In genomic region chr18:12657048-12657848, GRCh38 we compare ENCODE assay signal across 8 cellular contexts. TPM values are rescaled to one million over a fixed set of nuclear protein-coding genes. Genes with fewer than 3 reads are reported as not detected.
DNase-seq lines count a peak whose midpoint lies in the region; ATAC-seq and TF ChIP-seq lines count a peak whose summit lies in the region.

No MANE protein-coding gene starts in this region.

- ATAC-seq in GM19455 (IDR thresholded peaks at IDR 0.05; ENCODE audit: unreplicated experiment) = peak; percentile 46
- peak; percentile 12 for ATAC-seq in HG03565 (IDR thresholded peaks at IDR 0.05; ENCODE audit: unreplicated experiment)

- TF ChIP-seq CTCF in Caco-2 (IDR thresholded peaks at IDR 0.05; ENCODE audit: insufficient read depth in 1 of 2, low read depth in 1 of 2, low read length in 1 of 2, severe bottlenecking in 1 of 2, unreplicated experiment in 1 of 2) (no peak), epithelial cell of proximal tubule (conservative IDR thresholded peaks at IDR 0.05; ENCODE audit: low read depth, low read length) (no peak), thyroid gland (IDR thresholded peaks at IDR 0.05) (no peak)

- CTCF ChIA-PET in Caco-2 (lab: Charles Lee) = interaction anchor here (0.6 kb wide), 1 partner anchor 300 kb away, joined by 3 read pairs; no protein-coding TSS in a partner anchor
- CTCF ChIA-PET in activated CD4-positive, alpha-beta memory T cell treated with anti-CD3 and anti-CD28 coated beads for 36 hours (lab: Charles Lee) = interaction anchor here (4.8 kb wide), 1 partner anchor 264 kb away, joined by 64 read pairs; no protein-coding TSS in a partner anchor

- H3K4me1 ChIP-seq in Caco-2 = peaks cover 3% of the 10 kb centered on the region; the same call in 1 of the 2 replicates
- H3K4me1 ChIP-seq in mucosa of stomach (ENCODE audit: control insufficient read depth, insufficient read depth, low read length) = peaks cover 3% of the 10 kb centered on the region
- H3K4me1 ChIP-seq in thyroid gland = peaks cover 0 to 5% of the 10 kb centered on the region in 2 donors

- no peaks in the 10 kb centered on the region for H3K27me3 ChIP-seq in Caco-2 (replicated peaks; ENCODE audit: control insufficient read depth, insufficient read depth, low read length)
- H3K27me3 ChIP-seq in mucosa of stomach (ENCODE audit: control insufficient read depth, insufficient read depth, low read length) = peaks cover 4% of the 10 kb centered on the region
- H3K27me3 ChIP-seq in thyroid gland = no peaks in the 10 kb centered on the region

- no peaks in the 10 kb centered on the region for H3K9me3 Mint-ChIP-seq in Caco-2 (ENCODE audit: unreplicated experiment)
- no peaks in the 10 kb centered on the region for H3K9me3 Mint-ChIP-seq in activated CD4-positive, alpha-beta memory T cell treated with anti-CD3 and anti-CD28 coated beads for 36 hours

- no peaks in the 10 kb centered on the region for H3K27me3 Mint-ChIP-seq in Caco-2 (ENCODE audit: insufficient read depth, unreplicated experiment)
- H3K27me3 Mint-ChIP-seq in activated CD4-positive, alpha-beta memory T cell treated with anti-CD3 and anti-CD28 coated beads for 36 hours = peaks cover 8% of the 10 kb centered on the region

- TF ChIP-seq POLR2A in thyroid gland (IDR thresholded peaks at IDR 0.05) = peak in 1 of 2 donors; percentile 35

- no peak overlapping the region for H3K27ac Mint-ChIP-seq in Caco-2 (ENCODE audit: unreplicated experiment)
- H3K27ac Mint-ChIP-seq in activated CD4-positive, alpha-beta memory T cell treated with anti-CD3 and anti-CD28 coated beads for 36 hours = no peak overlapping the region

- 2% methylated on average over 11 to 18 of the region's 108 CpGs for WGBS in thyroid gland, 2 donors

- peak overlapping the region; percentile 74 for H3K4me3 ChIP-seq in Caco-2 (ENCODE audit: low read depth, low read length)
- H3K4me3 ChIP-seq in epithelial cell of proximal tubule (ENCODE audit: low read depth, low read length) = peak overlapping the region; percentile 71
- H3K4me3 ChIP-seq in mucosa of stomach (ENCODE audit: low read length) = no peak overlapping the region
- peak overlapping the region; percentile 50 to 86 (median 51) for H3K4me3 ChIP-seq in thyroid gland (replicated peaks in 1 of 3)

- POLR2A ChIA-PET in Caco-2 (lab: Charles Lee) = no interaction called here
- POLR2A ChIA-PET in activated CD4-positive, alpha-beta memory T cell treated with anti-CD3 and anti-CD28 coated beads for 36 hours (lab: Charles Lee) = interaction anchor here (1.2 to 1.4 kb wide), 2 partner anchors 250 to 280 kb away, joined by 3 to 4 read pairs; partner anchors contain the start of genes AFG3L2 and PRELID3A

- peak overlapping the region; percentile 85 for H3K4me3 Mint-ChIP-seq in Caco-2 (ENCODE audit: unreplicated experiment)
- peak overlapping the region; percentile 75 for H3K4me3 Mint-ChIP-seq in activated CD4-positive, alpha-beta memory T cell treated with anti-CD3 and anti-CD28 coated beads for 36 hours

- peak in 1 of 2 experiments; percentile 41 for DNase-seq in Caco-2
- DNase-seq in activated CD4-positive, alpha-beta memory T cell treated with anti-CD3 and anti-CD28 coated beads for 36 hours = peak; percentile 37
- no peak for DNase-seq in epithelial cell of proximal tubule (ENCODE audit: low read depth)
- DNase-seq in thyroid gland = peak; percentile 27 to 35
- DNase-seq in NCI-H510A (lab: John Stamatoyannopoulos, UW) = no peak

- peak overlapping the region; percentile 73 for H3K9ac ChIP-seq in mucosa of stomach (ENCODE audit: low read length)

- H3K36me3 ChIP-seq in Caco-2 (ENCODE audit: control insufficient read depth, insufficient read depth, low read length) = no peaks in the 10 kb centered on the region
- H3K36me3 ChIP-seq in mucosa of stomach (ENCODE audit: control insufficient read depth, insufficient read depth, low read length) = no peaks in the 10 kb centered on the region
- H3K36me3 ChIP-seq in thyroid gland = no peaks in the 10 kb centered on the region

- no peaks in the 10 kb centered on the region for H3K36me3 Mint-ChIP-seq in Caco-2 (ENCODE audit: insufficient read depth, unreplicated experiment)
- no peaks in the 10 kb centered on the region for H3K36me3 Mint-ChIP-seq in activated CD4-positive, alpha-beta memory T cell treated with anti-CD3 and anti-CD28 coated beads for 36 hours

- BruUV-seq in Caco-2 (replicated peaks; lab: Mats Ljungman, UMichigan) = no TSS peak

- intact Hi-C loops in Caco-2 (cut with micrococcal nuclease; ENCODE audit: unreplicated experiment) = loop anchor here (5.0 to 10.0 kb wide), 3 partner anchors 115 to 250 kb away; partner anchors contain the start of gene PRELID3A
- intact Hi-C loops in activated CD4-positive, alpha-beta memory T cell treated with anti-CD3 and anti-CD28 coated beads for 36 hours (cut with micrococcal nuclease) = loop anchor here (5.0 to 10.0 kb wide), 4 partner anchors 52 to 385 kb away; partner anchors contain the start of gene AFG3L2
- intact Hi-C loops in thyroid gland (cut with DNase I) = no loop called here

- peak overlapping the region; percentile 77 to 93 (median 81) for H3K27ac ChIP-seq in thyroid gland

- H3K9me3 ChIP-seq in Caco-2 (no peaks in the 10 kb centered on the region), mucosa of stomach (ENCODE audit: control insufficient read depth, low read length) (no peaks in the 10 kb centered on the region), thyroid gland (no peaks in the 10 kb centered on the region)

- peaks cover 11% of the 10 kb centered on the region for H3K4me1 Mint-ChIP-seq in Caco-2 (ENCODE audit: low read depth, unreplicated experiment)
- H3K4me1 Mint-ChIP-seq in activated CD4-positive, alpha-beta memory T cell treated with anti-CD3 and anti-CD28 coated beads for 36 hours (ENCODE audit: low read depth) = peaks cover 24% of the 10 kb centered on the region

RNA-seq across cellular contexts. Expression of gene SPIRE1, which starts 0.7 kb away (rescaled TPM):
- total RNA-seq in Caco-2 (2022) (9.2 and 9.5 TPM in 2 replicates), epithelial cell of proximal tubule (20.7 and 22.8 TPM in 2 replicates), thyroid gland (10 to 100 TPM; 25.3 to 39.5 (median 30.6) TPM)
- 1 to 10 TPM; 5.1 to 7.2 TPM for total RNA-seq in activated CD4-positive, alpha-beta memory T cell treated with anti-CD3 and anti-CD28 coated beads for 36 hours

RNA-seq across cellular contexts. Expression of gene CEP76, which starts 45.3 kb away (rescaled TPM):
- 26.4 and 29.7 TPM in 2 replicates for total RNA-seq in Caco-2 (2022)
- total RNA-seq in activated CD4-positive, alpha-beta memory T cell treated with anti-CD3 and anti-CD28 coated beads for 36 hours = 10 to 100 TPM; 14.4 to 15.0 TPM
- 9.5 and 21.2 TPM in 2 replicates for total RNA-seq in epithelial cell of proximal tubule
- total RNA-seq in thyroid gland = 10 to 100 TPM in 1 of 4 donors, 1 to 10 TPM in 3; 7.0 to 10.0 (median 9.3) TPM

RNA-seq across cellular contexts. Expression of gene PSMG2, which starts 45.6 kb away (rescaled TPM):
- total RNA-seq in Caco-2 (2022) (106 and 108 TPM in 2 replicates), epithelial cell of proximal tubule (94.2 and 96.5 TPM in 2 replicates), thyroid gland (10 to 100 TPM; 65.7 to 86.1 (median 69.7) TPM)
- total RNA-seq in activated CD4-positive, alpha-beta memory T cell treated with anti-CD3 and anti-CD28 coated beads for 36 hours = 100 to 1,000 TPM; 112 to 119 TPM

Comparison
In these comparisons a context has a peak if more than half of its experiments do, and no peak if none do; other contexts are left out.
1. DNase-seq: peak in activated CD4-positive, alpha-beta memory T cell treated with anti-CD3 and anti-CD28 coated beads for 36 hours (single experiment) and thyroid gland (2 of 2); none in epithelial cell of proximal tubule (single experiment) and NCI-H510A (single experiment).